Comparison of ENCODE assay signal across 29 cellular contexts in the genomic region with DNA sequence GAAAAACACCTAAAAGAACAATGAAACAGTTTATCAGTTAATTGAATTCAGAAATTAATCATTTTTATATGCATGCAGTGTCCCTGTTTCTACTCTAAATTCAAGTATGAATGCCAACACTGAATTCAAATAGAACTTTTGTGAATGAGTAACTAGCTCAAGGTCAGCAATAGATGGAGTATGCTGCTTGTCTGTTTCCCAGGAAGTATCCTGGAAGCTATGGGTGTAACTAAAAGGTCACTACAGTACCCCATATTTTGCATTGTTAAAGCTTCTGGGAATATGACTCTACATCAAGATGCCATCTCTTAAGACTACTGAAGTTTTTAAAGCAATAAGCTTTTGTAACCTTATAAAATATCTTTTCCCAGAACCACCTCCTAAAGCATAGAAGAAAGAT.
"Had no signal": no experiment of that assay in that cellular context is flagged by ENCODE, and none has a peak within 500 bp of the region (broad histone marks: within the 10 kb centered on the region; RNA-seq: fewer than 3 reads in every experiment).

No MANE protein-coding gene starts in this region.

- H3K4me3 ChIP-seq: adrenal gland, coronary artery, esophagus muscularis mucosa, gastrocnemius medialis, heart left ventricle had no signal

- DNase-seq: activated CD4-positive, alpha-beta memory T cell treated with anti-CD3 and anti-CD28 coated beads for 36 hours; activated CD4-positive, alpha-beta T cell treated with anti-CD3 and anti-CD28 coated beads for 36 hours; activated CD4-positive, alpha-beta T cell treated with anti-CD3 and anti-CD28 coated beads, Interleukin-2, amount 10 ng/mL, durations not matched to agents 24 days and 14 days; activated CD4-positive, CD25-positive, alpha-beta regulatory T cell; activated CD4-positive, CD25-positive, alpha-beta regulatory T cell treated with anti-CD3 and anti-CD28 coated beads, Interleukin-2, amount 50 U/mL, for 72 hours; activated CD8-positive, alpha-beta memory T cell treated with anti-CD3 and anti-CD28 coated beads, Interleukin-2, amount 10 ng/mL, durations not matched to agents 7 days and 5 days; activated CD8-positive, alpha-beta memory T cell treated with anti-CD3 and anti-CD28 coated beads, Interleukin-2, amount 50 U/mL, for 4 hours; activated CD8-positive, alpha-beta T cell treated with anti-CD3 and anti-CD28 coated beads, Interleukin-2, amount 10 ng/mL, durations not matched to agents 7 days and 5 days; activated effector memory CD4-positive, alpha-beta T cell treated with anti-CD3 and anti-CD28 coated beads, Interleukin-2, amount 50 U/mL, for 16 hours; activated naive CD4-positive, alpha-beta T cell treated with anti-CD3 and anti-CD28 coated beads for 36 hours; activated naive CD8-positive, alpha-beta T cell treated with anti-CD3 and anti-CD28 coated beads for 36 hours; activated naive CD8-positive, alpha-beta T cell treated with anti-CD3 and anti-CD28 coated beads, Interleukin-2, amount 50 U/mL, for 24 hours; activated T-cell treated with anti-CD3 and anti-CD28 coated beads, Interleukin-2, amount 50 U/mL, for 1 hour; activated T-cell treated with anti-CD3 and anti-CD28 coated beads, Interleukin-2, amount 50 U/mL, for 48 hours; adrenal gland; amygdala; aorta; dermis blood vessel endothelial cell; effector CD4-positive, alpha-beta T cell; effector memory CD8-positive, alpha-beta T cell; erythroblast; foreskin keratinocyte; gastrocnemius medialis; glutamatergic neuron; heart left ventricle; T-helper 2 cell had no signal

- ATAC-seq: activated CD4-positive, alpha-beta T cell treated with anti-CD3 and anti-CD28 coated beads for 36 hours; activated CD8-positive, alpha-beta memory T cell treated with anti-CD3 and anti-CD28 coated beads, Interleukin-2, amount 10 ng/mL, durations not matched to agents 7 days and 5 days; activated CD8-positive, alpha-beta T cell treated with anti-CD3 and anti-CD28 coated beads, Interleukin-2, amount 10 ng/mL, durations not matched to agents 7 days and 5 days; activated naive CD8-positive, alpha-beta T cell treated with anti-CD3 and anti-CD28 coated beads, Interleukin-2, amount 50 U/mL, for 24 hours; effector memory CD8-positive, alpha-beta T cell; foreskin keratinocyte; gastrocnemius medialis; heart left ventricle had no signal

- H3K27ac ChIP-seq: adrenal gland, coronary artery, esophagus muscularis mucosa, foreskin keratinocyte, gastrocnemius medialis, heart left ventricle had no signal

- H3K9me3 ChIP-seq: adrenal gland, esophagus muscularis mucosa, gastrocnemius medialis had no signal

- H3K36me3 ChIP-seq: adrenal gland, esophagus muscularis mucosa, gastrocnemius medialis, heart left ventricle had no signal

- H3K4me1 ChIP-seq: adrenal gland, esophagus muscularis mucosa, foreskin keratinocyte, gastrocnemius medialis, heart left ventricle had no signal

- FAIRE-seq: bronchial epithelial cell had no signal

- H3K27me3 ChIP-seq: adrenal gland, esophagus muscularis mucosa, foreskin keratinocyte, gastrocnemius medialis, heart left ventricle had no signal
